2 cellular contexts compared by ENCODE assay signal in genomic region chr17:14918540-14918939, GRCh38.
TF ChIP-seq lines count a peak whose summit lies in the region.

No MANE protein-coding gene starts in this region.

TF ChIP-seq in IMR-90, 13 proteins besides CTCF, POLR2A, EP300 and RAD21:
- TF ChIP-seq SMC3 (IDR thresholded peaks at IDR 0.05; ENCODE audit: low read depth, low read length) (no peak), CEBPB (IDR thresholded peaks at IDR 0.05; ENCODE audit: low read depth, low read length) (no peak), MAFK (IDR thresholded peaks at IDR 0.05; ENCODE audit: low read depth, low read length) (no peak), MAZ (IDR thresholded peaks at IDR 0.05; ENCODE audit: borderline replicate concordance, low read depth, low read length) (no peak)
TF ChIP-seq in IMR-90: peak in this region for 0.

TF ChIP-seq in SK-N-SH, 30 proteins besides CTCF, POLR2A, EP300 and RAD21:
- TF ChIP-seq EZH2phosphoT487 (IDR thresholded peaks at IDR 0.05; ENCODE audit: borderline replicate concordance, low read depth) (no peak), CHD2 (IDR thresholded peaks at IDR 0.05; ENCODE audit: low read length, partially characterized antibody) (no peak), TCF12 (IDR thresholded peaks at IDR 0.05) (no peak), YY1 (IDR thresholded peaks at IDR 0.05; ENCODE audit: low read depth) (no peak), RFX5 (IDR thresholded peaks at IDR 0.05; ENCODE audit: low read length) (no peak), MXI1 (IDR thresholded peaks at IDR 0.05; ENCODE audit: low read depth, low read length) (no peak), USF2 (IDR thresholded peaks at IDR 0.05; ENCODE audit: borderline replicate concordance, low read depth, low read length) (no peak), SIN3A (IDR thresholded peaks at IDR 0.05; ENCODE audit: borderline replicate concordance, low read depth, low read length) (no peak), FOXM1 (IDR thresholded peaks at IDR 0.05; ENCODE audit: low read depth) (no peak), NFIC (IDR thresholded peaks at IDR 0.05; ENCODE audit: borderline replicate concordance) (no peak), TAF1 (IDR thresholded peaks at IDR 0.05; ENCODE audit: borderline replicate concordance, low read depth, low read length) (no peak), GATA2 (CRISPR knock-in tag; IDR thresholded peaks at IDR 0.05) (no peak), IRF3 (IDR thresholded peaks at IDR 0.05; ENCODE audit: low read depth, low read length) (no peak), RXRA (IDR thresholded peaks at IDR 0.05; ENCODE audit: borderline replicate concordance, low read depth) (no peak), MAX (IDR thresholded peaks at IDR 0.05; ENCODE audit: low read depth) (no peak), REST (IDR thresholded peaks at IDR 0.05; ENCODE audit: low read depth, low read length) (no peak), FOSL2 (IDR thresholded peaks at IDR 0.05; ENCODE audit: borderline replicate concordance, low read depth) (no peak)
